In the genomic region with DNA sequence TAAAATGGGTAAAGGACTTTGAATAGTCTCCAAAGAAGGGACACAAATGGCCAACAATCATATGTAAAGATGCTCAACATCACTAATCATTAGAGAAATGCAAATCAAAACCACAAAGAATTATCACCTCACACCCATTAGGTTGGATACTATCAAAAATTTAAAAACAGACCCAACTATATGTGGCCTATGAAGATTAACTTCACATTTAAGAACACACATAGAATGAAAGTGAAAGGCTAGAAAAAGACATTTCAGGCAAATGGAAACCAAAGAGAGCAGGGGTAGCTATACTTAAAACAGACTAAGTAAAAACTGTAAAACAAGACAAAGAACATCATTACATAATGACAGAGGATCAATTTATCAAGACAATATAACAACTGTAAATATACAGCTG, we compare ENCODE assay signal across 14 cellular contexts.
"Had no signal": no experiment of that assay in that cellular context is flagged by ENCODE, and none has a peak within 500 bp of the region (broad histone marks: within the 10 kb centered on the region; RNA-seq: fewer than 3 reads in every experiment).

No MANE protein-coding gene starts in this region.

- ATAC-seq: left ventricle myocardium superior had no signal

- FAIRE-seq: kidney had no signal

- H3K27ac ChIP-seq: brain microvascular endothelial cell, suprapubic skin had no signal

- H3K9me3 ChIP-seq: suprapubic skin had no signal

- H3K4me3 Mint-ChIP-seq: activated naive CD4-positive, alpha-beta T cell treated with anti-CD3 and anti-CD28 coated beads, Interleukin-2, amount 10 ng/mL, durations not matched to agents 7 days and 5 days; nephron progenitor cell; type B pancreatic cell had no signal

- DNase-seq: activated CD4-positive, CD25-positive, alpha-beta regulatory T cell treated with anti-CD3 and anti-CD28 coated beads, Interleukin-2, amount 50 U/mL, for 72 hours; activated naive CD4-positive, alpha-beta T cell treated with anti-CD3 and anti-CD28 coated beads, Interleukin-2, amount 10 ng/mL, durations not matched to agents 7 days and 5 days; brain microvascular endothelial cell; cerebellar nuclear complex; dermis blood vessel endothelial cell; erythroblast; kidney; left ventricle myocardium superior; mesenchymal stem cell; nephron progenitor cell; stimulated activated CD4-positive, alpha-beta T cell treated with anti-CD3 and anti-CD28 coated beads, Interleukin-12 subunit alpha, Interleukin-12 subunit beta, amount 100 ng/mL, for 4 hours; stimulated activated naive CD4-positive, alpha-beta T cell treated with Interleukin-2 at 50 U/mL for 16 hours had no signal

- H3K27ac Mint-ChIP-seq: activated naive CD4-positive, alpha-beta T cell treated with anti-CD3 and anti-CD28 coated beads, Interleukin-2, amount 10 ng/mL, durations not matched to agents 7 days and 5 days; nephron progenitor cell; type B pancreatic cell had no signal

- H3K27me3 ChIP-seq: brain microvascular endothelial cell, suprapubic skin had no signal

- H3K9me3 Mint-ChIP-seq: type B pancreatic cell had no signal

- H3K4me1 Mint-ChIP-seq: nephron progenitor cell had no signal

- H3K4me1 ChIP-seq: suprapubic skin had no signal

- H3K4me3 ChIP-seq: suprapubic skin had no signal

- H3K36me3 ChIP-seq: brain microvascular endothelial cell had no signal

- H3K27me3 Mint-ChIP-seq: activated naive CD4-positive, alpha-beta T cell treated with anti-CD3 and anti-CD28 coated beads, Interleukin-2, amount 10 ng/mL, durations not matched to agents 7 days and 5 days; type B pancreatic cell had no signal
